ENCODE assay signal across 9 cellular contexts in genomic region chr10:103853428-103854264, GRCh38. TPM values are rescaled to one million over a fixed set of nuclear protein-coding genes. Genes with fewer than 3 reads are reported as not detected.
DNase-seq lines count a peak whose midpoint lies in the region; ATAC-seq and TF ChIP-seq lines count a peak whose summit lies in the region.
"Had no signal": no experiment of that assay in that cellular context is flagged by ENCODE, and none has a peak within 500 bp of the region (broad histone marks: within the 10 kb centered on the region; RNA-seq: fewer than 3 reads in every experiment).

No MANE protein-coding gene starts in this region.

- no peak for ATAC-seq in sciatic nerve

- H3K27ac ChIP-seq in HEK293 (ENCODE audit: extremely low read depth, low read depth, low read length) (no peak overlapping the region), WERI-Rb-1 (no peak overlapping the region), iPS-18a (ENCODE audit: low read length) (no peak overlapping the region), skin epidermis (peak overlapping the region in 16 of 21 experiments; percentile 14 to 90 (median 80))
- H3K27ac ChIP-seq: neutrophil had no signal

- H3K4me1 ChIP-seq in HEK293 (ENCODE audit: control insufficient read depth, insufficient read depth, low read length) (peaks cover 4% of the 10 kb centered on the region; the same call in 1 of the 2 replicates), iPS-18a (ENCODE audit: control insufficient read depth, low read depth, low read length) (peaks cover 12% of the 10 kb centered on the region)

- no peak overlapping the region for H3K4me3 ChIP-seq in HEK293 (ENCODE audit: low read depth, low read length)
- peak overlapping the region; percentile 58 for H3K4me3 ChIP-seq in WERI-Rb-1 (ENCODE audit: low read depth, low read length)
- H3K4me3 ChIP-seq in iPS-18a (ENCODE audit: low read length) = peak overlapping the region; percentile 75
- H3K4me3 ChIP-seq in skin epidermis = peak overlapping the region; percentile 52 to 69 (median 60)

- CTCF ChIA-PET in HEK293 (lab: Yijun Ruan, JAX) = interaction anchor here (0.6 to 8.2 kb wide), 6 partner anchors 29 to 147 kb away, joined by 3 to 90 read pairs (median 4); no protein-coding TSS in a partner anchor

- H3K9ac ChIP-seq in iPS-18a (ENCODE audit: low read length) = no peak overlapping the region

- intact Hi-C loops in sciatic nerve (cut with DNase I) = loop anchor here (10.0 kb wide), 1 partner anchor 239 kb away; no protein-coding TSS in a partner anchor

- H3K36me3 ChIP-seq in HEK293 (ENCODE audit: control insufficient read depth in 2 of 2, insufficient read depth in 1 of 2, low read length in 2 of 2) (peaks cover 0 to 2% of the 10 kb centered on the region in 2 experiments; a peak in 1 of 3 replicates), WERI-Rb-1 (no peaks in the 10 kb centered on the region), iPS-18a (ENCODE audit: control insufficient read depth, low read depth, low read length) (no peaks in the 10 kb centered on the region)
- H3K36me3 ChIP-seq: neutrophil had no signal

- DNase-seq in WERI-Rb-1 (no peak), MV-4-11 (lab: John Stamatoyannopoulos, UW) (no peak), HPDE6-E6E7 (ENCODE audit: extremely low spot score) (no peak), sciatic nerve (ENCODE audit: low spot score) (no peak)
- DNase-seq: activated effector memory CD4-positive, alpha-beta T cell treated with Interleukin-2 at 50 U/mL for 16 hours had no signal

- POLR2A ChIA-PET in HEK293 (lab: Yijun Ruan, JAX) = interaction anchor here (1.3 kb wide), 1 partner anchor 20 kb away, joined by 3 read pairs; no protein-coding TSS in a partner anchor

- H3K27me3 ChIP-seq in WERI-Rb-1 (ENCODE audit: insufficient read depth, low read depth, severe bottlenecking) = no peaks in the 10 kb centered on the region
- peaks cover 44% of the 10 kb centered on the region for H3K27me3 ChIP-seq in iPS-18a (ENCODE audit: control insufficient read depth, insufficient read depth, low read length)

- H3K9me3 ChIP-seq in HEK293 (ENCODE audit: control insufficient read depth, insufficient read depth, low read depth, low read length) (no peaks in the 10 kb centered on the region), WERI-Rb-1 (ENCODE audit: severe bottlenecking) (no peaks in the 10 kb centered on the region), iPS-18a (ENCODE audit: control insufficient read depth, low read depth, low read length) (no peaks in the 10 kb centered on the region)
- H3K9me3 ChIP-seq: neutrophil had no signal

- TF ChIP-seq CTCF in HEK293 (tag by site-specific recombination; IDR thresholded peaks at IDR 0.05) (no peak), WERI-Rb-1 (IDR thresholded peaks at IDR 0.05; ENCODE audit: low read depth, low read length) (no peak)

TF ChIP-seq in HEK293, 187 proteins besides CTCF, POLR2A, EP300 and RAD21:
- TF ChIP-seq MYNN (tag by site-specific recombination; IDR thresholded peaks at IDR 0.05; ENCODE audit: borderline replicate concordance) (no peak), KLF1 (tag by site-specific recombination; IDR thresholded peaks at IDR 0.05) (no peak), ZNF610 (tag by site-specific recombination; IDR thresholded peaks at IDR 0.05; ENCODE audit: borderline replicate concordance) (no peak), ZNF501 (tag by site-specific recombination; IDR thresholded peaks at IDR 0.05) (no peak), ZNF623 (tag by site-specific recombination; IDR thresholded peaks at IDR 0.05) (peak; percentile 48), SCRT2 (tag by site-specific recombination; IDR thresholded peaks at IDR 0.05) (peak; percentile 91)

RNA-seq across cellular contexts. Expression of gene SH3PXD2A, which starts 1.7 kb away (rescaled TPM):
- 166 TPM for total RNA-seq in sciatic nerve

Comparison
In these comparisons a context has a peak if more than half of its experiments do, and no peak if none do; other contexts are left out.
1. H3K27ac ChIP-seq: peak in skin epidermis (16 of 21); none in HEK293 (single experiment), WERI-Rb-1 (single experiment) and iPS-18a (single experiment).